In the genomic region with DNA sequence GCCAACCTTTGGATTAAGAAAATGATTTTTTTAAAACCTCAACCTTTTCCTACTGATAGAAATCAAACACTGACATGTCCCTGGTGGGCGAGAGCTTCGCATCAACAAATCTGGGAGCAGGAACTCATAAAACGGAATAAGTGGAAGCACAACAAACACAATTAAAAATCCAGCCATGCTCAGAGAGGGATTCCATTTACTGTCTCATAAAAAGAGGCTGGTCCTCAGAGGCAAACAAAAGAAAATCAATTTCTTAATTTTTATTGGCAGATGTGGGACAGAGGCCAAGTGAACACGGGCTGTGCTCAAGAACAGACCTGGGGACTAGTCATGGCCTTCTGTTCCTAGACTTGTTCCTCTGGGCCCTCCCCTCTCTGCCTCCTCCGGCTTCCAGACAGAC, we compare ENCODE assay signal across 23 cellular contexts.
"Had no signal": no experiment of that assay in that cellular context is flagged by ENCODE, and none has a peak within 500 bp of the region (broad histone marks: within the 10 kb centered on the region; RNA-seq: fewer than 3 reads in every experiment).

No MANE protein-coding gene starts in this region.

- ATAC-seq: foreskin keratinocyte; gastroesophageal sphincter; heart left ventricle; left lobe of liver; natural killer cell; pancreas; right lobe of liver; stimulated activated naive B cell treated with anti-CD40 and anti-IgM and Interleukin-4, amounts not matched to agents 10 μg/mL and 1 μg/mL and 100 μg/mL, for 72 hours had no signal

- H3K36me3 ChIP-seq: esophagus muscularis mucosa, gastroesophageal sphincter, heart left ventricle, neutrophil, pancreas, right lobe of liver, thoracic aorta, tibial nerve, upper lobe of left lung had no signal

- H3K4me1 Mint-ChIP-seq: memory B cell; natural killer cell; stimulated activated naive B cell treated with anti-CD40 and anti-IgM and Interleukin-4, amounts not matched to agents 10 μg/mL and 1 μg/mL and 100 μg/mL, for 72 hours had no signal

- H3K36me3 Mint-ChIP-seq: memory B cell; natural killer cell; stimulated activated naive B cell treated with anti-CD40 and anti-IgM and Interleukin-4, amounts not matched to agents 10 μg/mL and 1 μg/mL and 100 μg/mL, for 72 hours had no signal

- H3K4me3 Mint-ChIP-seq: memory B cell; natural killer cell; stimulated activated naive B cell treated with anti-CD40 and anti-IgM and Interleukin-4, amounts not matched to agents 10 μg/mL and 1 μg/mL and 100 μg/mL, for 72 hours; stimulated activated naive CD8-positive, alpha-beta T cell treated with anti-CD3 and anti-CD28 coated beads, Interleukin-15, Interleukin-2, amounts not matched to agents 100 ng/mL and 50 ng/mL, for 24 hours had no signal

- H3K4me3 ChIP-seq: esophagus muscularis mucosa, gastroesophageal sphincter, heart left ventricle, hepatocyte, lung, pancreas, right lobe of liver, thoracic aorta, tibial nerve, upper lobe of left lung had no signal

- DNase-seq: dermis blood vessel endothelial cell; effector memory CD4-positive, alpha-beta T cell; foreskin keratinocyte; heart left ventricle; kidney; natural killer cell; pancreas; right lobe of liver; small intestine; stimulated activated CD4-positive, alpha-beta T cell treated with anti-CD3 and anti-CD28 coated beads, Interleukin-15, amount 100 ng/mL, for 24 hours; stimulated activated CD4-positive, alpha-beta T cell treated with anti-CD3 and anti-CD28 coated beads, Interleukin-2, amount 100 ng/mL, for 48 hours; stimulated activated naive B cell treated with anti-CD40 and anti-IgM and Interleukin-4, amounts not matched to agents 10 μg/mL and 1 μg/mL and 100 μg/mL, for 72 hours had no signal

- H3K9me3 Mint-ChIP-seq: stimulated activated naive B cell treated with anti-CD40 and anti-IgM and Interleukin-4, amounts not matched to agents 10 μg/mL and 1 μg/mL and 100 μg/mL, for 72 hours; stimulated activated naive CD8-positive, alpha-beta T cell treated with anti-CD3 and anti-CD28 coated beads, Interleukin-15, Interleukin-2, amounts not matched to agents 100 ng/mL and 50 ng/mL, for 24 hours had no signal

- H3K9me3 ChIP-seq: esophagus muscularis mucosa, gastroesophageal sphincter, heart left ventricle, neutrophil, pancreas, right lobe of liver, thoracic aorta, tibial nerve, upper lobe of left lung had no signal

- H3K27ac Mint-ChIP-seq: memory B cell; natural killer cell; stimulated activated naive B cell treated with anti-CD40 and anti-IgM and Interleukin-4, amounts not matched to agents 10 μg/mL and 1 μg/mL and 100 μg/mL, for 72 hours; stimulated activated naive CD8-positive, alpha-beta T cell treated with anti-CD3 and anti-CD28 coated beads, Interleukin-15, Interleukin-2, amounts not matched to agents 100 ng/mL and 50 ng/mL, for 24 hours had no signal

- H3K27me3 ChIP-seq: esophagus muscularis mucosa, foreskin keratinocyte, heart left ventricle, pancreas, right lobe of liver, tibial nerve, upper lobe of left lung had no signal

- H3K4me1 ChIP-seq: esophagus muscularis mucosa, foreskin keratinocyte, gastroesophageal sphincter, heart left ventricle, pancreas, right lobe of liver, tibial nerve, upper lobe of left lung had no signal

- H3K27ac ChIP-seq: esophagus muscularis mucosa, foreskin keratinocyte, gastroesophageal sphincter, heart left ventricle, hepatocyte, neutrophil, pancreas, right lobe of liver, thoracic aorta, tibial nerve, upper lobe of left lung had no signal
